8 cellular contexts compared by ENCODE assay signal in genomic region chr1:183636334-183636682, GRCh38. TPM values are rescaled to one million over a fixed set of nuclear protein-coding genes. Genes with fewer than 3 reads are reported as not detected.
DNase-seq lines count a peak whose midpoint lies in the region; FAIRE-seq and TF ChIP-seq lines count a peak whose summit lies in the region.

No MANE protein-coding gene starts in this region.

- H3K9me3 ChIP-seq in MM.1S (replicated peaks; ENCODE audit: insufficient read depth, low read length) (no peaks in the 10 kb centered on the region), endodermal cell (ENCODE audit: control insufficient read depth, low read length) (no peaks in the 10 kb centered on the region)

- H3K27ac ChIP-seq in MM.1S (ENCODE audit: low read length), result peak overlapping the region; percentile 52; the same call in 1 of the 2 replicates
- no peak overlapping the region for H3K27ac ChIP-seq in endodermal cell (ENCODE audit: low read depth, low read length)

- peaks cover 10% of the 10 kb centered on the region for H3K27me3 Mint-ChIP-seq in Calu3 (ENCODE audit: unreplicated experiment)
- peaks cover 19% of the 10 kb centered on the region for H3K27me3 Mint-ChIP-seq in endodermal cell (ENCODE audit: insufficient read depth)
- no peaks in the 10 kb centered on the region for H3K27me3 Mint-ChIP-seq in osteocyte (ENCODE audit: unreplicated experiment)

- H3K9me3 Mint-ChIP-seq in Calu3 (ENCODE audit: low read depth, unreplicated experiment) (no peaks in the 10 kb centered on the region), endodermal cell (no peaks in the 10 kb centered on the region), osteocyte (ENCODE audit: unreplicated experiment) (no peaks in the 10 kb centered on the region)

- H2AFZ ChIP-seq in MM.1S (ENCODE audit: low read length), result peak overlapping the region; percentile 97

- no peaks in the 10 kb centered on the region for H3K27me3 ChIP-seq in MM.1S (replicated peaks; ENCODE audit: insufficient read depth, low read length)
- H3K27me3 ChIP-seq in endodermal cell (ENCODE audit: control insufficient read depth, insufficient read depth, low read length, poor library complexity, severe bottlenecking), result peaks cover 23% of the 10 kb centered on the region

- H3K4me1 Mint-ChIP-seq in Calu3 (ENCODE audit: low read depth, unreplicated experiment) (peaks cover 17% of the 10 kb centered on the region), endodermal cell (peaks cover 22% of the 10 kb centered on the region), osteocyte (ENCODE audit: unreplicated experiment) (peaks cover 36% of the 10 kb centered on the region)

- H3K4me1 ChIP-seq in MM.1S (ENCODE audit: low read length), result peaks cover 18% of the 10 kb centered on the region
- no peaks in the 10 kb centered on the region for H3K4me1 ChIP-seq in endodermal cell (ENCODE audit: control insufficient read depth, insufficient read depth, low read length)

- peak overlapping the region; percentile 93 for H3K4me2 ChIP-seq in MM.1S (ENCODE audit: low read depth, low read length)

- peaks cover 42% of the 10 kb centered on the region for H3K79me2 ChIP-seq in MM.1S (ENCODE audit: low read length)

- BruUV-seq in Calu3 (replicated peaks; lab: Mats Ljungman, UMichigan), result no TSS peak

- TF ChIP-seq CTCF in Calu3 (IDR thresholded peaks at IDR 0.05; ENCODE audit: unreplicated experiment) (no peak), MM.1S (IDR thresholded peaks at IDR 0.05; ENCODE audit: low read length) (no peak), endodermal cell (conservative IDR thresholded peaks at IDR 0.05) (no peak), osteocyte (IDR thresholded peaks at IDR 0.05) (no peak)

- H3K4me3 Mint-ChIP-seq in Calu3 (ENCODE audit: low read depth, unreplicated experiment) (peak overlapping the region; percentile 95), endodermal cell (peak overlapping the region; percentile 100), osteocyte (ENCODE audit: unreplicated experiment) (peak overlapping the region; percentile 100)

- no peaks in the 10 kb centered on the region for H3K9me2 ChIP-seq in MM.1S (replicated peaks; ENCODE audit: insufficient read depth, low read length)

- CTCF ChIA-PET in Calu3 (lab: Charles Lee), result interaction anchor here (0.5 to 1.1 kb wide), 3 partner anchors 19 to 279 kb away, joined by 4 to 5 read pairs (median 4); no protein-coding TSS in a partner anchor

- peaks cover 5% of the 10 kb centered on the region; the same call in 1 of the 2 replicates for H4K20me1 ChIP-seq in MM.1S (ENCODE audit: insufficient read depth, low read length)

- H3K9ac ChIP-seq in MM.1S (ENCODE audit: low read length) (peak overlapping the region; percentile 44), endodermal cell (ENCODE audit: extremely low read depth, low read length, poor library complexity, severe bottlenecking) (no peak overlapping the region)

- H3K27ac Mint-ChIP-seq in Calu3 (ENCODE audit: unreplicated experiment), result peak overlapping the region; percentile 94
- peak overlapping the region; percentile 98 for H3K27ac Mint-ChIP-seq in endodermal cell
- peak overlapping the region; percentile 100 for H3K27ac Mint-ChIP-seq in osteocyte (ENCODE audit: unreplicated experiment)

- DNase-seq in Calu3 (no peak), MM.1S (no peak), endodermal cell (no peak), osteocyte (ENCODE audit: extremely low spot score, unreplicated experiment) (no peak), NCI-H82 treated with DMSO at 0.1 percent for 48 hours (lab: John Stamatoyannopoulos, UW; ENCODE audit: unreplicated experiment) (no peak), pons (ENCODE audit: low spot score) (no peak), RCC 7860 (ENCODE audit: low spot score) (no peak)
- no peak for DNase-seq in stimulated activated CD4-positive, alpha-beta T cell treated with anti-CD3 and anti-CD28 coated beads, Interleukin-12 subunit alpha, Interleukin-12 subunit beta, amount 100 ng/mL, for 4 hours

- WGBS in endodermal cell (ENCODE audit: insufficient coverage in 1 of 2, insufficient read length in 1 of 2), 2 experiments, result 7 to 9% methylated on average over 13 to 15 of the region's 15 CpGs

- peaks cover 19% of the 10 kb centered on the region for H3F3A ChIP-seq in MM.1S (ENCODE audit: insufficient read depth, low read length)

- no peak for FAIRE-seq in RCC 7860 (lab: Jason Lieb, UNC)

- H3K4me3 ChIP-seq in MM.1S (ENCODE audit: low read length) (peak overlapping the region; percentile 91), endodermal cell (ENCODE audit: low read length) (peak overlapping the region; percentile 91)

- intact Hi-C loops in Calu3 (cut with micrococcal nuclease; ENCODE audit: unreplicated experiment), result no loop called here

- no peaks in the 10 kb centered on the region for H3K36me3 ChIP-seq in MM.1S (replicated peaks; ENCODE audit: insufficient read depth, low read length)
- peaks cover 6% of the 10 kb centered on the region for H3K36me3 ChIP-seq in endodermal cell (ENCODE audit: control insufficient read depth, insufficient read depth, low read length)

- H3K36me3 Mint-ChIP-seq in Calu3 (ENCODE audit: insufficient read depth, unreplicated experiment) (peaks cover 38% of the 10 kb centered on the region), endodermal cell (ENCODE audit: low read depth) (peaks cover 3% of the 10 kb centered on the region), osteocyte (ENCODE audit: unreplicated experiment) (peaks cover 3% of the 10 kb centered on the region)

RNA-seq across cellular contexts. Expression of gene ARPC5, which starts 0.7 kb away (rescaled TPM):
- 135 and 148 TPM in 2 replicates for total RNA-seq in Calu3 (2022)
- 10 to 100 TPM; 78.7 to 99.5 TPM for total RNA-seq in endodermal cell
- polyA plus RNA-seq in endodermal cell (2013, experiment 1 of 2), result 144 TPM
- polyA plus RNA-seq in endodermal cell (2013, experiment 2 of 2), result 147 TPM
- 126 and 127 TPM in 2 replicates for total RNA-seq in osteocyte

RNA-seq across cellular contexts. Expression of gene APOBEC4, which starts 16.8 kb away (rescaled TPM):
- not detected in 2 replicates for total RNA-seq in Calu3 (2022)
- total RNA-seq in endodermal cell, result not detected
- not detected for polyA plus RNA-seq in endodermal cell (2013, experiment 1 of 2)
- not detected for polyA plus RNA-seq in endodermal cell (2013, experiment 2 of 2)
- not detected in 2 replicates for total RNA-seq in osteocyte

RNA-seq across cellular contexts. Expression of gene NCF2, which starts 46.0 kb away (rescaled TPM):
- total RNA-seq in Calu3 (2022), result 5.5 and 8.6 TPM in 2 replicates
- under 1 TPM in 1 of 2 donors, not detected in 1; 0.55 TPM for total RNA-seq in endodermal cell
- not detected for polyA plus RNA-seq in endodermal cell (2013, experiment 1 of 2)
- not detected for polyA plus RNA-seq in endodermal cell (2013, experiment 2 of 2)
- not detected in 2 replicates for total RNA-seq in osteocyte
